In the genomic region with DNA sequence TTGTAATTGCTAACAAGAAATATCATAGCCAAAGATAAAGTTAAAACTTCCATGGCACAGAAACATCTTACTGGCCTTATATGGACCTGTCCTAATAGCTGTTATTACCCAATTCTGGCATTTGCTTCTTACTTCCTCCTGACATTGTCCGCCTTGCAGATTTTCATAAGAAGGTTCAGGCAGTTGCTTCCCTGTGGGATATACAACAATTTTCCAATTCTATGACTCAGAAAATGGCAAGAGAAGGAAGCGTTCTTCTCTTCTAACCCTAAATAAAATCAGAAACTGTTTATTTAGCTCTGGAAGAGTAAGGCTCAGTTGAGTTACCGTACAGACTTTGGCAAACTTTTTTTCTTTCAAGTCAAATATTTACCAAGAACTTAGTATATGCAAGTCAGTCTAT, we compare ENCODE assay signal across 8 cellular contexts. TPM values are rescaled to one million over a fixed set of nuclear protein-coding genes. Genes with fewer than 3 reads are reported as not detected.
A peak's percentile ranks its signal among the peaks of the same experiment; 100 is the strongest.
DNase-seq lines count a peak whose midpoint lies in the region; ATAC-seq and TF ChIP-seq lines count a peak whose summit lies in the region.

No MANE protein-coding gene starts in this region.

- H4K20me1 ChIP-seq in SU-DHL-6 (ENCODE audit: low read depth, low read length): peaks cover 10% of the 10 kb centered on the region

- TF ChIP-seq CTCF in SU-DHL-6 (IDR thresholded peaks at IDR 0.05; ENCODE audit: insufficient read depth, low read length, poor library complexity, severe bottlenecking) (no peak), heart left ventricle (IDR thresholded peaks at IDR 0.05) (no peak), spleen (IDR thresholded peaks at IDR 0.05 in 8 of 11, conservative IDR thresholded peaks at IDR 0.05 in 3 of 11) (no peak)

- peak; percentile 82 for DNase-seq in HCEC 1CT
- no peak for DNase-seq in heart left ventricle
- no peak for DNase-seq in spleen

- peaks cover 20% of the 10 kb centered on the region for H3F3A ChIP-seq in SU-DHL-6 (ENCODE audit: insufficient read depth)

- H3K36me3 ChIP-seq in SU-DHL-6 (ENCODE audit: low read length) (no peaks in the 10 kb centered on the region), heart left ventricle (no peaks in the 10 kb centered on the region), spleen (peaks cover 0 to 12% (median 0%) of the 10 kb centered on the region in 6 donors)

- H3K9ac ChIP-seq in SU-DHL-6 (ENCODE audit: low read length): peak overlapping the region; percentile 76

- 41 to 54% (median 53%) methylated on average over 3 of the region's 3 CpGs for WGBS in heart left ventricle, 4 donors
- 30 to 59% (median 45%) methylated on average over 3 of the region's 3 CpGs for WGBS in spleen, 5 donors

- TF ChIP-seq POLR2A in heart left ventricle (IDR thresholded peaks at IDR 0.05) (no peak), spleen (IDR thresholded peaks at IDR 0.05) (no peak)

- H3K4me1 ChIP-seq in heart left ventricle (peaks cover 2 to 49% (median 29%) of the 10 kb centered on the region in 12 donors), spleen (peaks cover 6 to 72% (median 50%) of the 10 kb centered on the region in 6 donors)

- H3K4me3 ChIP-seq in SU-DHL-6 (ENCODE audit: insufficient read depth, low read length, poor library complexity, severe bottlenecking): peak overlapping the region; percentile 72
- H3K4me3 ChIP-seq in heart left ventricle: peak overlapping the region in 9 of 12 donors; percentile 74 to 99 (median 94)
- peak overlapping the region in 7 of 8 donors; percentile 88 to 99 (median 97) for H3K4me3 ChIP-seq in spleen

- H3K27me3 ChIP-seq in SU-DHL-6 (ENCODE audit: low read length) (no peaks in the 10 kb centered on the region), heart left ventricle (no peaks in the 10 kb centered on the region), spleen (replicated peaks in 1 of 7) (no peaks in the 10 kb centered on the region)

- H3K27ac ChIP-seq in SU-DHL-6 (ENCODE audit: low read depth, low read length) (peak overlapping the region; percentile 80), heart left ventricle (peak overlapping the region in 9 of 12 donors; percentile 27 to 98 (median 93)), spleen (peak overlapping the region in 7 of 8 donors; percentile 93 to 98 (median 96))

- no peak overlapping the region for H2AFZ ChIP-seq in SU-DHL-6 (ENCODE audit: low read depth, low read length, severe bottlenecking)

- ATAC-seq in heart left ventricle: peak in 1 of 4 donors; percentile 25
- no peak for ATAC-seq in GM18858 (IDR thresholded peaks at IDR 0.05; ENCODE audit: unreplicated experiment)
- no peak for ATAC-seq in GM21390 (IDR thresholded peaks at IDR 0.05; ENCODE audit: unreplicated experiment)
- ATAC-seq in HG03378 (IDR thresholded peaks at IDR 0.05; ENCODE audit: unreplicated experiment): no peak
- ATAC-seq in GM18907 (IDR thresholded peaks at IDR 0.05; ENCODE audit: unreplicated experiment): no peak

- intact Hi-C loops in heart left ventricle (cut with DNase I) (no loop called here), spleen (cut with DNase I; ENCODE audit: low total_unique reads) (no loop called here)

- H3K9me2 ChIP-seq in SU-DHL-6 (replicated peaks; ENCODE audit: insufficient read depth, low read length): no peaks in the 10 kb centered on the region

- H3K9me3 ChIP-seq in SU-DHL-6 (ENCODE audit: insufficient read depth, low read length) (no peaks in the 10 kb centered on the region), heart left ventricle (no peaks in the 10 kb centered on the region), spleen (no peaks in the 10 kb centered on the region)

- H3K4me2 ChIP-seq in SU-DHL-6 (ENCODE audit: low read depth, low read length, poor library complexity, severe bottlenecking): peak overlapping the region; percentile 86

- H3K79me2 ChIP-seq in SU-DHL-6 (ENCODE audit: insufficient read depth, low read length): peaks cover 62% of the 10 kb centered on the region

RNA-seq across cellular contexts. Expression of a gene that starts 1.7 kb away (rescaled TPM):
- total RNA-seq in heart left ventricle (10 to 100 TPM; 36.4 to 53.3 (median 43.2) TPM), spleen (100 to 1,000 TPM in 3 of 7 donors, 10 to 100 TPM in 4; 81.1 to 128 (median 98.7) TPM)
- polyA plus RNA-seq in heart left ventricle (10 to 100 TPM; 13.5 to 18.8 TPM), spleen (10 to 100 TPM; 16.0 to 25.3 (median 21.4) TPM)

RNA-seq across cellular contexts. Expression of a gene that starts 38.5 kb away (rescaled TPM):
- total RNA-seq in heart left ventricle (100 to 1,000 TPM in 7 of 9 donors, 10 to 100 TPM in 2; 32.7 to 838 (median 595) TPM), spleen (1,000 to 10,000 TPM in 4 of 7 donors, 100 to 1,000 TPM in 3; 278 to 1,416 (median 1,048) TPM)
- polyA plus RNA-seq in heart left ventricle (100 to 1,000 TPM; 848 to 898 TPM), spleen (1,000 to 10,000 TPM; 2,182 to 5,876 (median 5,099) TPM)

RNA-seq across cellular contexts. Expression of a gene that starts 40.7 kb away (rescaled TPM):
- total RNA-seq in heart left ventricle: 10 to 100 TPM; 11.3 to 20.0 (median 14.2) TPM
- 10 to 100 TPM in 1 of 2 donors, 1 to 10 TPM in 1; 5.6 to 14.3 TPM for polyA plus RNA-seq in heart left ventricle
- 10 to 100 TPM in 6 of 7 donors, 1 to 10 TPM in 1; 9.3 to 17.9 (median 16.2) TPM for total RNA-seq in spleen
- 1 to 10 TPM; 4.3 to 6.3 (median 6.0) TPM for polyA plus RNA-seq in spleen

RNA-seq across cellular contexts. Expression of a gene that starts 44.7 kb away (rescaled TPM):
- 10 to 100 TPM in 1 of 9 donors, 1 to 10 TPM in 8; 5.2 to 13.0 (median 6.1) TPM for total RNA-seq in heart left ventricle
- polyA plus RNA-seq in heart left ventricle: 1 to 10 TPM; 2.2 to 3.1 TPM
- total RNA-seq in spleen: 10 to 100 TPM; 20.7 to 37.1 (median 35.1) TPM
- polyA plus RNA-seq in spleen: 10 to 100 TPM in 1 of 3 donors, 1 to 10 TPM in 2; 3.8 to 10.3 (median 3.9) TPM
